ENCODE assay signal across 8 cellular contexts in genomic region chr2:187581125-187581896, GRCh38. TPM values are rescaled to one million over a fixed set of nuclear protein-coding genes. Genes with fewer than 3 reads are reported as not detected.
DNase-seq lines count a peak whose midpoint lies in the region; ATAC-seq and TF ChIP-seq lines count a peak whose summit lies in the region.

No MANE protein-coding gene starts in this region.

- H3K4me1 ChIP-seq in OCI-LY7 (ENCODE audit: insufficient read depth, low read length, poor library complexity, severe bottlenecking), result no peaks in the 10 kb centered on the region

- POLR2A ChIA-PET in OCI-LY7 (lab: Charles Lee), result interaction anchor here (0.6 to 0.9 kb wide), 2 partner anchors 27 to 41 kb away, joined by 3 to 7 read pairs; no protein-coding TSS in a partner anchor

- peak; percentile 25 for DNase-seq in OCI-LY7 (ENCODE audit: low spot score)
- DNase-seq in dermis blood vessel endothelial cell, result peak; percentile 74
- DNase-seq in myocyte (ENCODE audit: low read depth), result peak; percentile 67
- no peak for DNase-seq in epidermal melanocyte (ENCODE audit: insufficient read length, low spot score)

- no peak overlapping the region for H3K4me2 ChIP-seq in OCI-LY7 (ENCODE audit: low read length)

- H3K4me3 ChIP-seq in OCI-LY7 (ENCODE audit: low read depth, low read length, poor library complexity, severe bottlenecking), result no peak overlapping the region

- H2AFZ ChIP-seq in OCI-LY7 (ENCODE audit: low read length), result no peak overlapping the region

- H3K27ac ChIP-seq in C4-2B, result no peak overlapping the region
- no peak overlapping the region for H3K27ac ChIP-seq in OCI-LY7 (ENCODE audit: low read depth, low read length, poor library complexity, severe bottlenecking)

- CTCF ChIA-PET in OCI-LY7 (lab: Charles Lee; ENCODE audit: unreplicated experiment), result no interaction called here

- H3K79me2 ChIP-seq in OCI-LY7 (ENCODE audit: insufficient read depth, low read depth, low read length), result no peaks in the 10 kb centered on the region

- no peaks in the 10 kb centered on the region for H3K36me3 ChIP-seq in OCI-LY7 (ENCODE audit: insufficient read depth, low read length)

- peak; percentile 60 for ATAC-seq in GM18502 (IDR thresholded peaks at IDR 0.05; ENCODE audit: poor library complexity, unreplicated experiment)
- peak; percentile 72 for ATAC-seq in HG03354 (IDR thresholded peaks at IDR 0.05; ENCODE audit: poor library complexity, severe bottlenecking, unreplicated experiment)
- ATAC-seq in GM21786 (IDR thresholded peaks at IDR 0.05; ENCODE audit: unreplicated experiment), result no peak

- TF ChIP-seq CTCF in C4-2B (conservative IDR thresholded peaks at IDR 0.05), result peak; percentile 69
- TF ChIP-seq CTCF in OCI-LY7 (conservative IDR thresholded peaks at IDR 0.05; ENCODE audit: low read length), result peak; percentile 87

- intact Hi-C loops in OCI-LY7 (cut with micrococcal nuclease; ENCODE audit: unreplicated experiment), result no loop called here

- H4K20me1 ChIP-seq in OCI-LY7 (ENCODE audit: insufficient read depth, low read length), result no peaks in the 10 kb centered on the region

- H3K9me3 ChIP-seq in OCI-LY7 (ENCODE audit: low read length), result no peaks in the 10 kb centered on the region

- BruUV-seq in OCI-LY7 (replicated peaks; lab: Mats Ljungman, UMichigan), result no TSS peak

- peaks cover 6% of the 10 kb centered on the region; the same call in 1 of the 2 replicates for H3K9me2 ChIP-seq in OCI-LY7 (ENCODE audit: insufficient read depth, low read length)

RNA-seq across cellular contexts. Expression of gene TFPI, which starts 27.1 kb away (rescaled TPM):
- not detected in 2 replicates for total RNA-seq in OCI-LY7 (2014; rRNA removed; shearing (Covaris generic))
- total RNA-seq in OCI-LY7 (2022) (not detected in 2 replicates), dermis blood vessel endothelial cell (1,082 and 1,146 TPM in 2 replicates), myocyte (151 and 170 TPM in 2 replicates)
- 24.9 TPM for polyA plus RNA-seq in myocyte (2012)

Comparison
In these comparisons a context has a peak if more than half of its experiments do, and no peak if none do; other contexts are left out.
1. RNA of gene TFPI, which starts 27.1 kb away (total RNA-seq): 1,082 to 1,146 TPM in dermis blood vessel endothelial cell and 151 to 170 TPM in myocyte; not detected in OCI-LY7; every median in the first group is over 100 times any median in the second.